Comparison of ENCODE assay signal across 8 cellular contexts in genomic region chr9:137204731-137205125, GRCh38. TPM values are rescaled to one million over a fixed set of nuclear protein-coding genes. Genes with fewer than 3 reads are reported as not detected.
DNase-seq lines count a peak whose midpoint lies in the region; ATAC-seq, FAIRE-seq and TF ChIP-seq lines count a peak whose summit lies in the region.

No MANE protein-coding gene starts in this region.

- TF ChIP-seq POLR2A in esophagus squamous epithelium (IDR thresholded peaks at IDR 0.05), result no peak

- peak overlapping the region; percentile 91 for H3K4me3 ChIP-seq in RWPE2 (ENCODE audit: severe bottlenecking)
- peak overlapping the region; percentile 93 to 99 (median 98) for H3K4me3 ChIP-seq in esophagus squamous epithelium

- no peaks in the 10 kb centered on the region for H3K27me3 Mint-ChIP-seq in Calu3 (ENCODE audit: unreplicated experiment)
- no peaks in the 10 kb centered on the region for H3K27me3 Mint-ChIP-seq in progenitor cell of endocrine pancreas

- intact Hi-C loops in Calu3 (cut with micrococcal nuclease; ENCODE audit: unreplicated experiment) (no loop called here), esophagus squamous epithelium (cut with DNase I) (no loop called here)

- H3K27ac ChIP-seq in RWPE2 (ENCODE audit: poor library complexity, severe bottlenecking) (peak overlapping the region; percentile 41), esophagus squamous epithelium (peak overlapping the region; percentile 88 to 96 (median 92))

- H3K27ac Mint-ChIP-seq in Calu3 (ENCODE audit: unreplicated experiment) (peak overlapping the region; percentile 84), progenitor cell of endocrine pancreas (peak overlapping the region; percentile 93)

- H3K4me3 Mint-ChIP-seq in Calu3 (ENCODE audit: low read depth, unreplicated experiment) (peak overlapping the region; percentile 92), progenitor cell of endocrine pancreas (ENCODE audit: low read depth) (peak overlapping the region; percentile 93)

- 17 to 50% methylated on average over 2 to 15 of the region's 21 CpGs for WGBS in esophagus squamous epithelium, 2 donors

- no peak for TF ChIP-seq CTCF in Calu3 (IDR thresholded peaks at IDR 0.05; ENCODE audit: unreplicated experiment)
- no peak for TF ChIP-seq CTCF in RWPE2 (IDR thresholded peaks at IDR 0.05; ENCODE audit: poor library complexity, severe bottlenecking)
- TF ChIP-seq CTCF in esophagus squamous epithelium (IDR thresholded peaks at IDR 0.05), result no peak
- no peak for TF ChIP-seq CTCF in progenitor cell of endocrine pancreas (IDR thresholded peaks at IDR 0.05; ENCODE audit: unreplicated experiment)
- no peak for TF ChIP-seq CTCF in D721Med (IDR thresholded peaks at IDR 0.05; ENCODE audit: insufficient read depth, missing control alignments)

- H3K36me3 ChIP-seq in RWPE2 (ENCODE audit: low read depth), result peaks cover 11% of the 10 kb centered on the region; the same call in 1 of the 2 replicates
- peaks cover 0 to 15% (median 0%) of the 10 kb centered on the region in 3 donors for H3K36me3 ChIP-seq in esophagus squamous epithelium

- H3K4me1 Mint-ChIP-seq in Calu3 (ENCODE audit: low read depth, unreplicated experiment), result peaks cover 17% of the 10 kb centered on the region
- peaks cover 25% of the 10 kb centered on the region for H3K4me1 Mint-ChIP-seq in progenitor cell of endocrine pancreas (ENCODE audit: low read depth)

- H3K9me3 ChIP-seq in RWPE2 (ENCODE audit: severe bottlenecking) (no peaks in the 10 kb centered on the region), esophagus squamous epithelium (no peaks in the 10 kb centered on the region)

- no peaks in the 10 kb centered on the region for H3K27me3 ChIP-seq in RWPE2 (ENCODE audit: insufficient read depth, poor library complexity, severe bottlenecking)
- no peaks in the 10 kb centered on the region for H3K27me3 ChIP-seq in esophagus squamous epithelium

- CTCF ChIA-PET in Calu3 (lab: Charles Lee), result interaction anchor here (1.1 to 1.5 kb wide), 3 partner anchors 16 to 32 kb away, joined by 3 to 4 read pairs (median 3); partner anchors contain the start of gene RNF224

- BruUV-seq in Calu3 (replicated peaks; lab: Mats Ljungman, UMichigan), result no TSS peak

- DNase-seq in Calu3 (no peak), RWPE2 (ENCODE audit: low spot score) (no peak), esophagus squamous epithelium (lab: John Stamatoyannopoulos, UW) (no peak), progenitor cell of endocrine pancreas (ENCODE audit: low spot score, unreplicated experiment) (no peak), D721Med (ENCODE audit: insufficient read length, low spot score) (no peak), SW 1271 (lab: John Stamatoyannopoulos, UW) (no peak)

- FAIRE-seq in D721Med (lab: Jason Lieb, UNC), result no peak

- H3K4me1 ChIP-seq in RWPE2 (ENCODE audit: insufficient read depth, poor library complexity, severe bottlenecking) (peaks cover 11% of the 10 kb centered on the region), esophagus squamous epithelium (peaks cover 42 to 63% (median 46%) of the 10 kb centered on the region in 3 donors)

- H3K36me3 Mint-ChIP-seq in Calu3 (ENCODE audit: insufficient read depth, unreplicated experiment) (peaks cover 53% of the 10 kb centered on the region), progenitor cell of endocrine pancreas (ENCODE audit: insufficient read depth) (peaks cover 3% of the 10 kb centered on the region)

- no peak for ATAC-seq in RWPE2 (ENCODE audit: low read depth)
- ATAC-seq in GM21447 (IDR thresholded peaks at IDR 0.05; ENCODE audit: unreplicated experiment), result no peak
- no peak for ATAC-seq in HG03457 (IDR thresholded peaks at IDR 0.05; ENCODE audit: unreplicated experiment)

- H3K9me3 Mint-ChIP-seq in Calu3 (ENCODE audit: low read depth, unreplicated experiment) (no peaks in the 10 kb centered on the region), progenitor cell of endocrine pancreas (ENCODE audit: low read depth) (no peaks in the 10 kb centered on the region)

RNA-seq across cellular contexts. Expression of gene TMEM203, which starts 0.7 kb away (rescaled TPM):
- total RNA-seq in Calu3 (2022), result 25.4 and 28.8 TPM in 2 replicates
- 10 to 100 TPM; 19.4 to 29.6 (median 25.4) TPM for total RNA-seq in esophagus squamous epithelium
- 35.2 and 36.2 TPM in 2 replicates for total RNA-seq in progenitor cell of endocrine pancreas

RNA-seq across cellular contexts. Expression of gene NDOR1, which starts 0.8 kb away (rescaled TPM):
- total RNA-seq in Calu3 (2022) (26.4 and 27.7 TPM in 2 replicates), esophagus squamous epithelium (10 to 100 TPM in 1 of 4 donors, 1 to 10 TPM in 3; 5.3 to 11.2 (median 7.7) TPM), progenitor cell of endocrine pancreas (35.1 and 37.4 TPM in 2 replicates)

RNA-seq across cellular contexts. Expression of gene TPRN, which starts 4.2 kb away (rescaled TPM):
- 18.3 and 20.3 TPM in 2 replicates for total RNA-seq in Calu3 (2022)
- total RNA-seq in esophagus squamous epithelium, result 10 to 100 TPM; 13.0 to 34.2 (median 15.8) TPM
- 18.8 and 20.7 TPM in 2 replicates for total RNA-seq in progenitor cell of endocrine pancreas

RNA-seq across cellular contexts. Expression of gene SSNA1, which starts 16.3 kb away (rescaled TPM):
- total RNA-seq in Calu3 (2022) (41.9 and 44.1 TPM in 2 replicates), esophagus squamous epithelium (100 to 1,000 TPM in 2 of 4 donors, 10 to 100 TPM in 2; 67.1 to 124 (median 96.7) TPM), progenitor cell of endocrine pancreas (52.5 and 59.1 TPM in 2 replicates)

RNA-seq across cellular contexts. Expression of gene ANAPC2, which starts 16.4 kb away (rescaled TPM):
- total RNA-seq in Calu3 (2022) (49.4 and 51.4 TPM in 2 replicates), esophagus squamous epithelium (10 to 100 TPM; 14.0 to 34.1 (median 25.1) TPM), progenitor cell of endocrine pancreas (73.2 and 74.3 TPM in 2 replicates)
